Comparison of ENCODE assay signal across 3 cellular contexts in the genomic region with DNA sequence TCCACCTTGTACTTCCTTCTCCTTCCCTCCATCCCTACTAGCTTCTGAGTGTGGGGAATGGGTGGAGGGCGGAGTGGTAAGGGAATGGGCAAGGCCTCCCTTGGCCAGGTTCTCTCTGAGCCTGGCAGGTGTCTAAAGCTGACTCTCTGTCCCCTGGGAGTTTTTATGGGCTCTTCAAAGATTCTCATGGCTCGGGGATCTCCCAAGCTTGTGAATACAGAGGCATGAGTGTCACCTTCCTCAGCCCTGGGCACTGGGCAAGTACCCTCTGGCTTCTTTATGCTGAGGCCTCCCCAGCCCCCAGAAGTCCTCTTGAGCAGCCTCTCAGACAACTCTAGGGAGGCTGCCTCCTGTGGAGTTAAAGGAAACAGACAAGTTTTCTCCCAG.
TF ChIP-seq lines count a peak whose summit lies in the region.

No MANE protein-coding gene starts in this region.

TF ChIP-seq in SK-N-SH, 30 proteins besides CTCF, POLR2A, EP300 and RAD21 (continues in another document):
- TF ChIP-seq, protein P1, sequence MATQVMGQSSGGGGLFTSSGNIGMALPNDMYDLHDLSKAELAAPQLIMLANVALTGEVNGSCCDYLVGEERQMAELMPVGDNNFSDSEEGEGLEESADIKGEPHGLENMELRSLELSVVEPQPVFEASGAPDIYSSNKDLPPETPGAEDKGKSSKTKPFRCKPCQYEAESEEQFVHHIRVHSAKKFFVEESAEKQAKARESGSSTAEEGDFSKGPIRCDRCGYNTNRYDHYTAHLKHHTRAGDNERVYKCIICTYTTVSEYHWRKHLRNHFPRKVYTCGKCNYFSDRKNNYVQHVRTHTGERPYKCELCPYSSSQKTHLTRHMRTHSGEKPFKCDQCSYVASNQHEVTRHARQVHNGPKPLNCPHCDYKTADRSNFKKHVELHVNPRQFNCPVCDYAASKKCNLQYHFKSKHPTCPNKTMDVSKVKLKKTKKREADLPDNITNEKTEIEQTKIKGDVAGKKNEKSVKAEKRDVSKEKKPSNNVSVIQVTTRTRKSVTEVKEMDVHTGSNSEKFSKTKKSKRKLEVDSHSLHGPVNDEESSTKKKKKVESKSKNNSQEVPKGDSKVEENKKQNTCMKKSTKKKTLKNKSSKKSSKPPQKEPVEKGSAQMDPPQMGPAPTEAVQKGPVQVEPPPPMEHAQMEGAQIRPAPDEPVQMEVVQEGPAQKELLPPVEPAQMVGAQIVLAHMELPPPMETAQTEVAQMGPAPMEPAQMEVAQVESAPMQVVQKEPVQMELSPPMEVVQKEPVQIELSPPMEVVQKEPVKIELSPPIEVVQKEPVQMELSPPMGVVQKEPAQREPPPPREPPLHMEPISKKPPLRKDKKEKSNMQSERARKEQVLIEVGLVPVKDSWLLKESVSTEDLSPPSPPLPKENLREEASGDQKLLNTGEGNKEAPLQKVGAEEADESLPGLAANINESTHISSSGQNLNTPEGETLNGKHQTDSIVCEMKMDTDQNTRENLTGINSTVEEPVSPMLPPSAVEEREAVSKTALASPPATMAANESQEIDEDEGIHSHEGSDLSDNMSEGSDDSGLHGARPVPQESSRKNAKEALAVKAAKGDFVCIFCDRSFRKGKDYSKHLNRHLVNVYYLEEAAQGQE (IDR thresholded peaks at IDR 0.05; ENCODE audit: low read depth, low read length): no peak
- TF ChIP-seq EZH2phosphoT487 (IDR thresholded peaks at IDR 0.05; ENCODE audit: borderline replicate concordance, low read depth) (no peak), NFIC (IDR thresholded peaks at IDR 0.05; ENCODE audit: borderline replicate concordance) (no peak), SMC3 (IDR thresholded peaks at IDR 0.05; ENCODE audit: low read depth, low read length) (no peak), GABPA (IDR thresholded peaks at IDR 0.05; ENCODE audit: low read depth) (no peak), GATA2 (CRISPR knock-in tag; IDR thresholded peaks at IDR 0.05) (no peak), POLR2AphosphoS5 (IDR thresholded peaks at IDR 0.05; ENCODE audit: low read depth, low read length) (no peak), TCF12 (IDR thresholded peaks at IDR 0.05) (no peak), TEAD4 (IDR thresholded peaks at IDR 0.05; ENCODE audit: borderline replicate concordance, insufficient read depth) (no peak), YY1 (IDR thresholded peaks at IDR 0.05; ENCODE audit: low read depth) (no peak)
- TF ChIP-seq, protein P2, sequence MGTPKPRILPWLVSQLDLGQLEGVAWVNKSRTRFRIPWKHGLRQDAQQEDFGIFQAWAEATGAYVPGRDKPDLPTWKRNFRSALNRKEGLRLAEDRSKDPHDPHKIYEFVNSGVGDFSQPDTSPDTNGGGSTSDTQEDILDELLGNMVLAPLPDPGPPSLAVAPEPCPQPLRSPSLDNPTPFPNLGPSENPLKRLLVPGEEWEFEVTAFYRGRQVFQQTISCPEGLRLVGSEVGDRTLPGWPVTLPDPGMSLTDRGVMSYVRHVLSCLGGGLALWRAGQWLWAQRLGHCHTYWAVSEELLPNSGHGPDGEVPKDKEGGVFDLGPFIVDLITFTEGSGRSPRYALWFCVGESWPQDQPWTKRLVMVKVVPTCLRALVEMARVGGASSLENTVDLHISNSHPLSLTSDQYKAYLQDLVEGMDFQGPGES (IDR thresholded peaks at IDR 0.05; ENCODE audit: low read depth, low read length): no peak
- TF ChIP-seq, protein P3, sequence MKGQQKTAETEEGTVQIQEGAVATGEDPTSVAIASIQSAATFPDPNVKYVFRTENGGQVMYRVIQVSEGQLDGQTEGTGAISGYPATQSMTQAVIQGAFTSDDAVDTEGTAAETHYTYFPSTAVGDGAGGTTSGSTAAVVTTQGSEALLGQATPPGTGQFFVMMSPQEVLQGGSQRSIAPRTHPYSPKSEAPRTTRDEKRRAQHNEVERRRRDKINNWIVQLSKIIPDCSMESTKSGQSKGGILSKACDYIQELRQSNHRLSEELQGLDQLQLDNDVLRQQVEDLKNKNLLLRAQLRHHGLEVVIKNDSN (IDR thresholded peaks at IDR 0.05; ENCODE audit: borderline replicate concordance, low read depth): no peak
- TF ChIP-seq, protein P4, sequence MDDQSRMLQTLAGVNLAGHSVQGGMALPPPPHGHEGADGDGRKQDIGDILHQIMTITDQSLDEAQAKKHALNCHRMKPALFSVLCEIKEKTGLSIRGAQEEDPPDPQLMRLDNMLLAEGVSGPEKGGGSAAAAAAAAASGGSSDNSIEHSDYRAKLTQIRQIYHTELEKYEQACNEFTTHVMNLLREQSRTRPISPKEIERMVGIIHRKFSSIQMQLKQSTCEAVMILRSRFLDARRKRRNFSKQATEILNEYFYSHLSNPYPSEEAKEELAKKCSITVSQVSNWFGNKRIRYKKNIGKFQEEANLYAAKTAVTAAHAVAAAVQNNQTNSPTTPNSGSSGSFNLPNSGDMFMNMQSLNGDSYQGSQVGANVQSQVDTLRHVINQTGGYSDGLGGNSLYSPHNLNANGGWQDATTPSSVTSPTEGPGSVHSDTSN (IDR thresholded peaks at IDR 0.05): no peak

TF ChIP-seq in SK-N-SH treated with all-trans-retinoic acid at 6 μM for 48 hours, 23 proteins besides CTCF, POLR2A, EP300 and RAD21:
- no peak for TF ChIP-seq PPARA (CRISPR knock-in tag; IDR thresholded peaks at IDR 0.05; ENCODE audit: borderline replicate concordance)
- TF ChIP-seq TCF4 (CRISPR knock-in tag; IDR thresholded peaks at IDR 0.05; ENCODE audit: borderline replicate concordance): no peak
- TF ChIP-seq ZFP3 (CRISPR knock-in tag; IDR thresholded peaks at IDR 0.05): no peak
- no peak for TF ChIP-seq ARNTL (CRISPR knock-in tag; IDR thresholded peaks at IDR 0.05; ENCODE audit: borderline replicate concordance, low read depth)
- no peak for TF ChIP-seq ZFP30 (CRISPR knock-in tag; IDR thresholded peaks at IDR 0.05)
- TF ChIP-seq GLIS3 (CRISPR knock-in tag; IDR thresholded peaks at IDR 0.05): no peak
- TF ChIP-seq, protein P5, sequence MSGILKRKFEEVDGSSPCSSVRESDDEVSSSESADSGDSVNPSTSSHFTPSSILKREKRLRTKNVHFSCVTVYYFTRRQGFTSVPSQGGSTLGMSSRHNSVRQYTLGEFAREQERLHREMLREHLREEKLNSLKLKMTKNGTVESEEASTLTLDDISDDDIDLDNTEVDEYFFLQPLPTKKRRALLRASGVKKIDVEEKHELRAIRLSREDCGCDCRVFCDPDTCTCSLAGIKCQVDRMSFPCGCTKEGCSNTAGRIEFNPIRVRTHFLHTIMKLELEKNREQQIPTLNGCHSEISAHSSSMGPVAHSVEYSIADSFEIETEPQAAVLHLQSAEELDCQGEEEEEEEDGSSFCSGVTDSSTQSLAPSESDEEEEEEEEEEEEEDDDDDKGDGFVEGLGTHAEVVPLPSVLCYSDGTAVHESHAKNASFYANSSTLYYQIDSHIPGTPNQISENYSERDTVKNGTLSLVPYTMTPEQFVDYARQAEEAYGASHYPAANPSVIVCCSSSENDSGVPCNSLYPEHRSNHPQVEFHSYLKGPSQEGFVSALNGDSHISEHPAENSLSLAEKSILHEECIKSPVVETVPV (CRISPR knock-in tag; IDR thresholded peaks at IDR 0.05): no peak

TF ChIP-seq in IMR-90, 13 proteins besides CTCF, POLR2A, EP300 and RAD21:
- no peak for TF ChIP-seq FOS (IDR thresholded peaks at IDR 0.05; ENCODE audit: low read depth, low read length)
- TF ChIP-seq, protein P6, sequence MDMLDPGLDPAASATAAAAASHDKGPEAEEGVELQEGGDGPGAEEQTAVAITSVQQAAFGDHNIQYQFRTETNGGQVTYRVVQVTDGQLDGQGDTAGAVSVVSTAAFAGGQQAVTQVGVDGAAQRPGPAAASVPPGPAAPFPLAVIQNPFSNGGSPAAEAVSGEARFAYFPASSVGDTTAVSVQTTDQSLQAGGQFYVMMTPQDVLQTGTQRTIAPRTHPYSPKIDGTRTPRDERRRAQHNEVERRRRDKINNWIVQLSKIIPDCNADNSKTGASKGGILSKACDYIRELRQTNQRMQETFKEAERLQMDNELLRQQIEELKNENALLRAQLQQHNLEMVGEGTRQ (IDR thresholded peaks at IDR 0.05; ENCODE audit: low read depth, low read length): no peak
- TF ChIP-seq, protein P7, sequence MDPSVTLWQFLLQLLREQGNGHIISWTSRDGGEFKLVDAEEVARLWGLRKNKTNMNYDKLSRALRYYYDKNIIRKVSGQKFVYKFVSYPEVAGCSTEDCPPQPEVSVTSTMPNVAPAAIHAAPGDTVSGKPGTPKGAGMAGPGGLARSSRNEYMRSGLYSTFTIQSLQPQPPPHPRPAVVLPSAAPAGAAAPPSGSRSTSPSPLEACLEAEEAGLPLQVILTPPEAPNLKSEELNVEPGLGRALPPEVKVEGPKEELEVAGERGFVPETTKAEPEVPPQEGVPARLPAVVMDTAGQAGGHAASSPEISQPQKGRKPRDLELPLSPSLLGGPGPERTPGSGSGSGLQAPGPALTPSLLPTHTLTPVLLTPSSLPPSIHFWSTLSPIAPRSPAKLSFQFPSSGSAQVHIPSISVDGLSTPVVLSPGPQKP (IDR thresholded peaks at IDR 0.05; ENCODE audit: borderline replicate concordance, low read depth, low read length): no peak
- no peak for TF ChIP-seq MXI1 (IDR thresholded peaks at IDR 0.05; ENCODE audit: borderline replicate concordance, low read depth, low read length)
- TF ChIP-seq NFE2L2 (IDR thresholded peaks at IDR 0.05; ENCODE audit: low read depth, low read length): no peak
- TF ChIP-seq MAFK (IDR thresholded peaks at IDR 0.05; ENCODE audit: low read depth, low read length): no peak
- no peak for TF ChIP-seq RCOR1 (IDR thresholded peaks at IDR 0.05; ENCODE audit: insufficient replicate concordance, low read length)
- TF ChIP-seq RFX5 (IDR thresholded peaks at IDR 0.05; ENCODE audit: low read depth, low read length): no peak
- TF ChIP-seq CHD1 (IDR thresholded peaks at IDR 0.05; ENCODE audit: low read depth, low read length): no peak
- no peak for TF ChIP-seq BHLHE40 (IDR thresholded peaks at IDR 0.05; ENCODE audit: low read depth, low read length)
- TF ChIP-seq CEBPB (IDR thresholded peaks at IDR 0.05; ENCODE audit: low read depth, low read length): no peak
- no peak for TF ChIP-seq SMC3 (IDR thresholded peaks at IDR 0.05; ENCODE audit: low read depth, low read length)
- TF ChIP-seq MAZ (IDR thresholded peaks at IDR 0.05; ENCODE audit: borderline replicate concordance, low read depth, low read length): no peak
